In the genomic region with DNA sequence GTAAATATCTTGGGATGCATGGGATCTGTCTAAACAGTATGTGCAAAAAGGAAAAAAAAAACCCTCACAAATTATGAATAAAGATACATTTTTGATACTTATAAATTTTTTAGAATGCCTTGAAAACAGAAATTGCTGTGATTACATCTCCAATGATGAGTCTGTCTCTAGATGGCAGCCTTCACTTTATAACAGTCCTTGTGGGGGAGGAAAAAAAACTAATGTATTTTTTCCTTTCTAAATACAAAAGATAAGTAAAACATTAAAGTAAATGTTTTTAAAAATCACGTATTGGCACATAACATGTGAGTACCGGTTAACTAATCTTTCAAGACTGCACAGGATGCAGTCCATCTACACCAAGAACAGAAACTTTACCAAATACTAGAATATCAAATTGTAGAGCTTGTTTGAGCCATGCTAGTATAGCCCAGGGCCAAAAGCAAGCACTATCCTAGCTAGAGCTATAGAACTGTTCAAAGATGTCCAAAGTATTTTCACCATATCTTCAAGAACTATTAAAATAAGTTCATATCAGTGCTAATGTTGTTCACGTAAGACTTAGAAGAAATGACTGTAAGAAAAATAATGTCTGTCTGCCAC, we compare ENCODE assay signal across 9 cellular contexts.
DNase-seq lines count a peak whose midpoint lies in the region; ATAC-seq, FAIRE-seq and TF ChIP-seq lines count a peak whose summit lies in the region.
"Had no signal": no experiment of that assay in that cellular context is flagged by ENCODE, and none has a peak within 500 bp of the region (broad histone marks: within the 10 kb centered on the region; RNA-seq: fewer than 3 reads in every experiment).

No MANE protein-coding gene starts in this region.

- peaks cover 0 to 3% (median 0%) of the 10 kb centered on the region in 3 donors for H3K27me3 Mint-ChIP-seq in immature natural killer cell (ENCODE audit: low read depth in 3 of 3)

- intact Hi-C loops in adrenal gland (cut with DNase I) = loop anchor here (5.0 to 10.0 kb wide), 2 partner anchors 207 to 209 kb away; a partner anchor contains a TSS
- intact Hi-C loops in sciatic nerve (cut with DNase I) = loop anchor here (10.0 kb wide), 1 partner anchor 199 kb away; no protein-coding TSS in a partner anchor

- H3K4me1 ChIP-seq in adrenal gland (replicated peaks in 1 of 2) = peaks cover 4% of the 10 kb centered on the region in 2 donors

- no peaks in the 10 kb centered on the region for H3K9me3 Mint-ChIP-seq in immature natural killer cell

- H3K4me3 ChIP-seq in adrenal gland = no peak overlapping the region
- H3K4me3 ChIP-seq: ovary had no signal

- peaks cover 24 to 28% of the 10 kb centered on the region in 2 donors for H3K4me1 Mint-ChIP-seq in immature natural killer cell

- no peak overlapping the region for H3K4me3 Mint-ChIP-seq in immature natural killer cell

- FAIRE-seq in GM19239 (lab: Jason Lieb, UNC) = peak; percentile 40

- H3K27ac Mint-ChIP-seq in immature natural killer cell = peak overlapping the region in 4 of 6 donors; percentile 15 to 69 (median 55)

- H3K36me3 ChIP-seq in adrenal gland (replicated peaks in 1 of 2) = no peaks in the 10 kb centered on the region
- H3K36me3 ChIP-seq: ovary had no signal

- no peak for DNase-seq in GM19239 (ENCODE audit: insufficient read length, low spot score)
- DNase-seq in adrenal gland = no peak
- DNase-seq in immature natural killer cell = peak in 1 of 3 donors; percentile 6
- DNase-seq in nucleus accumbens (lab: John Stamatoyannopoulos, UW) = no peak
- DNase-seq in sciatic nerve (ENCODE audit: low spot score) = no peak
- DNase-seq: ovary had no signal

- no peaks in the 10 kb centered on the region for H3K27me3 ChIP-seq in adrenal gland
- H3K27me3 ChIP-seq: ovary had no signal

- peaks cover 0 to 8% (median 1%) of the 10 kb centered on the region in 3 donors for H3K36me3 Mint-ChIP-seq in immature natural killer cell

- no peaks in the 10 kb centered on the region for H3K9me3 ChIP-seq in adrenal gland (replicated peaks in 1 of 3)
- H3K9me3 ChIP-seq: ovary had no signal

- no peak for ATAC-seq in HG03139 (IDR thresholded peaks at IDR 0.05; ENCODE audit: unreplicated experiment)
- no peak for ATAC-seq in GM18868 (IDR thresholded peaks at IDR 0.05; ENCODE audit: unreplicated experiment)
- no peak for ATAC-seq in sciatic nerve

- 55 to 70% (median 61%) methylated on average over 3 of the region's 3 CpGs for WGBS in adrenal gland, 4 donors

- peak; percentile 14; the same call in 1 of the 2 replicates for TF ChIP-seq CTCF in 22Rv1 (IDR thresholded peaks at IDR 0.05)
- peak; percentile 10 to 48 (median 33) for TF ChIP-seq CTCF in adrenal gland (IDR thresholded peaks at IDR 0.05)

- TF ChIP-seq POLR2A in adrenal gland (IDR thresholded peaks at IDR 0.05) = no peak

- H3K27ac ChIP-seq in 22Rv1 = no peak overlapping the region
- no peak overlapping the region for H3K27ac ChIP-seq in adrenal gland
- H3K27ac ChIP-seq: ovary had no signal
